7 cellular contexts compared by ENCODE assay signal in the genomic region with DNA sequence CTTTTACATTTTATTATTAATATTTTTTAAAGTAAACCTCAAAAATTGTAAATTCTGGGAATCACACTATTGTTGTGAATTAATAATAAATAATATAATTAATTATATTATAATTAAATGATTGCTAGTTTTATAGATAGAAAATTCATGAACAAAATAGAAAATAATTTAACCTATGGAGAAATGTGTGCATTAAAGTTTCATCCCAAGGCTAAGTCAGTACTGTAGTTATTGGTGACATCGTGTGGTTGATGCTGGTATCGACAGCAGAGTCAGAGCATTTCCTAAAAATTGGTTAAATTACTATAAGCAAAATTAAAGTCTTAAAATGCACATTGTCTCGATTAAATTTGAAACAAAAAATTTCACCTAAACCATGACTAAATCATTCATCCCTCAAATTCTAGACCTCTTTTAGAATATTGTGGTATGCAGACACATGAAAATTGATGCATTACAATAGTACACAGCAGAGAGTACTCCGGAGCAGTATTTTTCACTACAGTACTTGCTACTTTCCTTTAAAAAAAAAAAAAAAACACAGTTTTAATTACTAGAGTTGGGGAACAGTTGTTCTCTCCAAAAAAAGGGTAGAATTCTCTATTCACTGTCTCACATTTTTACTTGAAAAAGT.
A peak's percentile ranks its signal among the peaks of the same experiment; 100 is the strongest.
DNase-seq lines count a peak whose midpoint lies in the region; ATAC-seq and TF ChIP-seq lines count a peak whose summit lies in the region.

No MANE protein-coding gene starts in this region.

- DNase-seq in ELR (ENCODE audit: low read depth) (peak; percentile 40), HT-29 (ENCODE audit: low spot score) (peak; percentile 38), glutamatergic neuron (peak; percentile 30), thyroid gland (peak; percentile 12), amniotic stem cell (lab: John Stamatoyannopoulos, UW) (no peak)

- TF ChIP-seq CTCF in VCaP (conservative IDR thresholded peaks at IDR 0.05) (peak; percentile 86), glutamatergic neuron (IDR thresholded peaks at IDR 0.05; ENCODE audit: partially characterized antibody, unreplicated experiment) (peak; percentile 77), thyroid gland (IDR thresholded peaks at IDR 0.05) (peak in 5 of 6 experiments; percentile 29 to 75 (median 65))

- peaks cover 4% of the 10 kb centered on the region for H3K4me1 Mint-ChIP-seq in glutamatergic neuron (ENCODE audit: low read depth, unreplicated experiment)

- 20 to 22% methylated on average over 4 of the region's 4 CpGs for WGBS in thyroid gland, 2 donors

- no peak overlapping the region for H3K27ac Mint-ChIP-seq in glutamatergic neuron (ENCODE audit: unreplicated experiment)

- H3K4me1 ChIP-seq in thyroid gland = no peaks in the 10 kb centered on the region

- intact Hi-C loops in thyroid gland (cut with DNase I) = no loop called here

- H3K4me3 ChIP-seq in thyroid gland (replicated peaks in 1 of 3) = no peak overlapping the region

- H3K27me3 Mint-ChIP-seq in glutamatergic neuron (ENCODE audit: unreplicated experiment) = no peaks in the 10 kb centered on the region

- H3K9me3 Mint-ChIP-seq in glutamatergic neuron (ENCODE audit: unreplicated experiment) = no peaks in the 10 kb centered on the region

- ATAC-seq in GM19351 (IDR thresholded peaks at IDR 0.05; ENCODE audit: unreplicated experiment) = peak; percentile 82

- no peaks in the 10 kb centered on the region for H3K36me3 Mint-ChIP-seq in glutamatergic neuron (ENCODE audit: unreplicated experiment)

- H3K27ac ChIP-seq in VCaP (no peak overlapping the region), thyroid gland (no peak overlapping the region)

- H3K4me3 Mint-ChIP-seq in glutamatergic neuron (ENCODE audit: unreplicated experiment) = no peak overlapping the region

- no peak for TF ChIP-seq POLR2A in thyroid gland (IDR thresholded peaks at IDR 0.05)

- no peaks in the 10 kb centered on the region for H3K27me3 ChIP-seq in thyroid gland

- H3K9me3 ChIP-seq in thyroid gland = no peaks in the 10 kb centered on the region

- H3K36me3 ChIP-seq in thyroid gland = no peaks in the 10 kb centered on the region
